ENCODE assay signal across 8 cellular contexts in the genomic region with DNA sequence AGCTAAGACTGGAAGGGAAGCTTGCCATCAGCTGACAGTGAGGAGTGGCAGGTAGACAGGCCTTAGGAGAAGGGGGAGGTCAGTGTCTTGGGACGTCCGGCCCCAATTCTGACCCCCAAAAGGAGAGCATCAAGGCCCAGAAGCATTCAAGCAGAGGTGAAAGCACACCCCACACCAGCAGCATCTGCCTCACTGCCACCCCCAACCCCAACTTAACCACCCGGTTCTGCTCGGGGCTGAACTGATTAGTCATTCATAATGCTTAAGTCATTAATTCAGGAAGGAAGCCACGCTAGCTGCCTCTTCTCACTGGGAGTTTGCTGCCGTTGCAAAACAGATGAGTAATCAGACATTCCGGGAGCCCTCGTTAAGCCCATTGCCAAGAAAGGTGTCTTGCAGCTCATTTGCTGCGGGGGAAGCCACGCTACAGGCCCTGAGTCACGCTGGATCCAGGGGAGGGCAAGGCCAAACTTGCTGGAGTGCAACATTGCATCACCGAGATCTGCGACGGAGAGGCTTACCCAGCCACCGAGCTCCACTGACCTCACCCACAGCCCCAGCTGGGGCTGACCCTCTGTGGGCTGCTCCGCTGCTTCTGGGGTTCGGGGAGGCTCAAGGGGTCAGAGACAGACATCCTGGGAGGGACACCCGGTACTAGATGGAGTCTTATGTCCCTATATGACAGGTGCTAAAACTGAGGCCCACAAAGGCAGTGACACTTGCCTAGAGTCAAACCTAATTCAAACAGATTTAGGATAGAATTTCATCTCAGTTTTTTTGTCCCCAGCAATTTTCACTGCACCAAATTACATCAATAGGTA. TPM values are rescaled to one million over a fixed set of nuclear protein-coding genes. Genes with fewer than 3 reads are reported as not detected.
DNase-seq lines count a peak whose midpoint lies in the region; ATAC-seq, FAIRE-seq and TF ChIP-seq lines count a peak whose summit lies in the region.

No MANE protein-coding gene starts in this region.

- H3K36me3 ChIP-seq in HEK293 (ENCODE audit: control insufficient read depth in 2 of 2, insufficient read depth in 1 of 2, low read length in 2 of 2) (no peaks in the 10 kb centered on the region), GM12878 (ENCODE audit: control insufficient read depth in 2 of 2, insufficient read depth in 2 of 2, low read length in 1 of 2) (no peaks in the 10 kb centered on the region)

- H3K27me3 ChIP-seq in GM12878 (replicated peaks in 1 of 2; ENCODE audit: control insufficient read depth in 2 of 2, insufficient read depth in 2 of 2, low read length in 1 of 2) = peaks cover 2 to 5% of the 10 kb centered on the region in 2 experiments; a peak in 2 of 4 replicates

- no peak overlapping the region for H2AFZ ChIP-seq in GM12878 (ENCODE audit: control insufficient read depth, low read depth, low read length)

- ATAC-seq in GM12878 = peak; percentile 28

- WGBS in GM12878 (ENCODE audit: insufficient coverage, insufficient replicate concordance, low lambda C conversion rate, missing lambda C conversion rate) = 10% methylated on average over 18 of the region's 18 CpGs

- SMC1A ChIA-PET in GM12878 (lab: Charles Lee; ENCODE audit: uncharacterized antibody, unreplicated experiment) = interaction anchor here (0.8 kb wide), 1 partner anchor 8 kb away, joined by 3 read pairs; no protein-coding TSS in a partner anchor

- POLR2A ChIA-PET in HEK293 (lab: Yijun Ruan, JAX) (interaction anchor here (0.6 to 1.5 kb wide), 10 partner anchors 9 to 308 kb away, joined by 3 to 11 read pairs (median 4); a partner anchor contains a TSS), GM12878 (lab: Charles Lee) (no interaction called here)

- CTCF ChIA-PET in HEK293 (lab: Yijun Ruan, JAX) = no interaction called here
- CTCF ChIA-PET in GM12878 (lab: Yijun Ruan, JAX) = no interaction called here

- BruUV-seq in GM12878 (replicated peaks; lab: Mats Ljungman, UMichigan) = no TSS peak

- H3K4me2 ChIP-seq in GM12878 (ENCODE audit: control insufficient read depth, insufficient read depth) = no peak overlapping the region

- in situ Hi-C loops in GM12878 (cut with MboI) = no loop called here

- peak; percentile 20 for DNase-seq in NCI-H82 (lab: John Stamatoyannopoulos, UW)
- no peak for DNase-seq in NCI-H82 treated with DMSO at 0.1 percent for 48 hours (lab: John Stamatoyannopoulos, UW; ENCODE audit: unreplicated experiment)
- DNase-seq in NCI-H2171 treated with DMSO at 0.1 percent for 48 hours (lab: John Stamatoyannopoulos, UW) = peak; percentile 80
- no peak for DNase-seq in GM12878 (ENCODE audit: low read depth, low spot score)
- DNase-seq in kidney glomerular epithelial cell (lab: John Stamatoyannopoulos, UW) = peak; percentile 100
- DNase-seq in stimulated activated CD8-positive, alpha-beta memory T cell treated with anti-CD3 and anti-CD28 coated beads, Interleukin-15, amount 100 ng/mL, for 48 hours (ENCODE audit: low read depth in 2 of 2) = peak; percentile 13 to 25
- no peak for DNase-seq in ecto neural progenitor cell (ENCODE audit: low spot score)

- intact Hi-C loops in GM12878 (cut with micrococcal nuclease; ENCODE audit: unreplicated experiment) = no loop called here

- H3K4me3 ChIP-seq in HEK293 (ENCODE audit: low read depth, low read length) (no peak overlapping the region), GM12878 (no peak overlapping the region)

- H3K27ac ChIP-seq in HEK293 (ENCODE audit: extremely low read depth, low read depth, low read length) (peak overlapping the region; percentile 2; the same call in 1 of the 2 replicates), GM12878 (ENCODE audit: control insufficient read depth, insufficient read depth) (no peak overlapping the region)

- TF ChIP-seq RAD21 in GM12878 (IDR thresholded peaks at IDR 0.05; ENCODE audit: insufficient read depth, low read depth, low read length) = no peak

- H3K79me2 ChIP-seq in GM12878 (ENCODE audit: control insufficient read depth, insufficient read depth, low read length) = no peaks in the 10 kb centered on the region

- no peaks in the 10 kb centered on the region for H4K20me1 ChIP-seq in GM12878 (ENCODE audit: control insufficient read depth, insufficient read depth)

- H3K4me1 ChIP-seq in HEK293 (ENCODE audit: control insufficient read depth, insufficient read depth, low read length) (no peaks in the 10 kb centered on the region), GM12878 (ENCODE audit: control insufficient read depth, insufficient read depth, low read length) (peaks cover 3% of the 10 kb centered on the region; the same call in 1 of the 2 replicates)

- no peak for TF ChIP-seq CTCF in HEK293 (tag by site-specific recombination; IDR thresholded peaks at IDR 0.05)
- no peak for TF ChIP-seq CTCF in GM12878 (IDR thresholded peaks at IDR 0.05 in 2 of 3, conservative IDR thresholded peaks at IDR 0.05 in 1 of 3; ENCODE audit: control insufficient read depth in 2 of 3, extremely low read depth in 1 of 3, insufficient read depth in 1 of 3, low read depth in 3 of 3, low read length in 3 of 3)

- RAD21 ChIA-PET in GM12878 (lab: Charles Lee; ENCODE audit: unreplicated experiment) = no interaction called here

- no peak for TF ChIP-seq EP300 in GM12878 (IDR thresholded peaks at IDR 0.05; ENCODE audit: borderline replicate concordance in 1 of 2, control insufficient read depth in 1 of 2, low read depth in 2 of 2, low read length in 2 of 2)

- H3K9me3 ChIP-seq in HEK293 (ENCODE audit: control insufficient read depth, insufficient read depth, low read depth, low read length) (no peaks in the 10 kb centered on the region), GM12878 (replicated peaks; ENCODE audit: control insufficient read depth, insufficient read depth, low read length) (no peaks in the 10 kb centered on the region)

- no peak for TF ChIP-seq POLR2A in GM12878 (IDR thresholded peaks at IDR 0.05; ENCODE audit: low read depth, low read length)

- FAIRE-seq in GM12878 (lab: Jason Lieb, UNC) = no peak

- H3K9ac ChIP-seq in GM12878 (ENCODE audit: control insufficient read depth, insufficient read depth, low read length) = no peak overlapping the region

TF ChIP-seq in HEK293, 187 proteins besides CTCF, POLR2A, EP300 and RAD21 (continues in another document):
- TF ChIP-seq, protein P1, sequence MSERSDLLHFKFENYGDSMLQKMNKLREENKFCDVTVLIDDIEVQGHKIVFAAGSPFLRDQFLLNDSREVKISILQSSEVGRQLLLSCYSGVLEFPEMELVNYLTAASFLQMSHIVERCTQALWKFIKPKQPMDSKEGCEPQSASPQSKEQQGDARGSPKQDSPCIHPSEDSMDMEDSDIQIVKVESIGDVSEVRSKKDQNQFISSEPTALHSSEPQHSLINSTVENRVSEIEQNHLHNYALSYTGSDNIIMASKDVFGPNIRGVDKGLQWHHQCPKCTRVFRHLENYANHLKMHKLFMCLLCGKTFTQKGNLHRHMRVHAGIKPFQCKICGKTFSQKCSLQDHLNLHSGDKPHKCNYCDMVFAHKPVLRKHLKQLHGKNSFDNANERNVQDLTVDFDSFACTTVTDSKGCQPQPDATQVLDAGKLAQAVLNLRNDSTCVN (tag by site-specific recombination; optimal IDR thresholded peaks at IDR 0.05) = no peak
- TF ChIP-seq ZFP3 (tag by site-specific recombination; IDR thresholded peaks at IDR 0.05; ENCODE audit: low read depth) (no peak), ZNF621 (tag by site-specific recombination; IDR thresholded peaks at IDR 0.05) (no peak), SP7 (tag by site-specific recombination; IDR thresholded peaks at IDR 0.05) (peak; percentile 97)

TF ChIP-seq in GM12878, 131 proteins besides CTCF, POLR2A, EP300 and RAD21:
- TF ChIP-seq, protein P2, sequence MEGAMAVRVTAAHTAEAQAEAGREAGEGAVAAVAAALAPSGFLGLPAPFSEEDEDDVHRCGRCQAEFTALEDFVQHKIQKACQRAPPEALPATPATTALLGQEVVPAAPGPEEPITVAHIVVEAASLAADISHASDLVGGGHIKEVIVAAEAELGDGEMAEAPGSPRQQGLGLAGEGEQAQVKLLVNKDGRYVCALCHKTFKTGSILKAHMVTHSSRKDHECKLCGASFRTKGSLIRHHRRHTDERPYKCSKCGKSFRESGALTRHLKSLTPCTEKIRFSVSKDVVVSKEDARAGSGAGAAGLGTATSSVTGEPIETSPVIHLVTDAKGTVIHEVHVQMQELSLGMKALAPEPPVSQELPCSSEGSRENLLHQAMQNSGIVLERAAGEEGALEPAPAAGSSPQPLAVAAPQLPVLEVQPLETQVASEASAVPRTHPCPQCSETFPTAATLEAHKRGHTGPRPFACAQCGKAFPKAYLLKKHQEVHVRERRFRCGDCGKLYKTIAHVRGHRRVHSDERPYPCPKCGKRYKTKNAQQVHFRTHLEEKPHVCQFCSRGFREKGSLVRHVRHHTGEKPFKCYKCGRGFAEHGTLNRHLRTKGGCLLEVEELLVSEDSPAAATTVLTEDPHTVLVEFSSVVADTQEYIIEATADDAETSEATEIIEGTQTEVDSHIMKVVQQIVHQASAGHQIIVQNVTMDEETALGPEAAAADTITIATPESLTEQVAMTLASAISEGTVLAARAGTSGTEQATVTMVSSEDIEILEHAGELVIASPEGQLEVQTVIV (IDR thresholded peaks at IDR 0.05; ENCODE audit: borderline replicate concordance, partially characterized antibody) = no peak
- TF ChIP-seq RUNX3 (IDR thresholded peaks at IDR 0.05; ENCODE audit: low read length) = 0 out of 2 replicates have a peak, but pooled peaks have one; percentile 13
TF ChIP-seq in GM12878: peak in this region for 1.

RNA-seq across cellular contexts. Expression of a gene that starts 46.4 kb away (rescaled TPM):
- 12.9 and 16.0 TPM in 2 replicates for total RNA-seq in GM12878 (2013; cell fraction: nucleolus; rRNA removed)
- total RNA-seq in GM12878 (2014; rRNA removed) (4.5 and 4.6 TPM in 2 replicates), GM12878 (2014; rRNA removed; fragmentation: Illumina TruSeq; extraction: Trizol) (2.4 and 2.9 TPM in 2 replicates), GM12878 (2021) (4.7 TPM in 2 replicates)
- polyA plus RNA-seq in GM12878 (2011; ENCODE audit: low read depth) = 1.5 TPM
- polyA plus RNA-seq in GM12878 (2011; rRNA removed) (0.39 and 0.46 TPM in 2 replicates), GM12878 (2014; fragmentation: Illumina TruSeq; extraction: Trizol) (2.2 and 2.8 TPM in 2 replicates), GM12878 (2014; fragmentation: Nextera tagmentation; extraction: Ambion mirVana) (1 to 10 TPM in 1 of 2 experiments, under 1 TPM in 1; 0.99 to 1.3 TPM), GM12878 (2014; rRNA removed) (4.5 and 5.3 TPM in 2 replicates), GM12878 (2016; fragmentation: Nextera tagmentation; extraction: Ambion mirVana) (1 to 10 TPM; 1.1 to 3.2 TPM)
- polyA plus RNA-seq in GM12878 (2011; cell fraction: cytosol; rRNA removed) = 0.48 and 0.69 TPM in 2 replicates
- polyA plus RNA-seq in GM12878 (2011; cell fraction: nucleus; rRNA removed) = 0.56 and 1.1 TPM in 2 replicates
- polyA plus RNA-seq in GM12878 (2012) = 2.6 and 6.0 TPM in 2 replicates
- polyA minus RNA-seq in GM12878 (2011; rRNA and poly(A)+ RNA removed) = 0.22 and 0.41 TPM in 2 replicates
- polyA minus RNA-seq in GM12878 (2011; cell fraction: cytosol; rRNA and poly(A)+ RNA removed) = not detected in 2 replicates
- 0.57 and 1.1 TPM in 2 replicates for polyA minus RNA-seq in GM12878 (2011; cell fraction: nucleus; rRNA and poly(A)+ RNA removed)

Comparison
In these comparisons a context has a peak if more than half of its experiments do, and no peak if none do; other contexts are left out.
1. DNase-seq: peak in NCI-H82 (single experiment), NCI-H2171 treated with DMSO at 0.1 percent for 48 hours (single experiment), kidney glomerular epithelial cell (single experiment) and stimulated activated CD8-positive, alpha-beta memory T cell treated with anti-CD3 and anti-CD28 coated beads, Interleukin-15, amount 100 ng/mL, for 48 hours (2 of 2); none in NCI-H82 treated with DMSO at 0.1 percent for 48 hours (single experiment), GM12878 (single experiment) and ecto neural progenitor cell (single experiment).